ENCODE assay signal across 25 cellular contexts in the genomic region with DNA sequence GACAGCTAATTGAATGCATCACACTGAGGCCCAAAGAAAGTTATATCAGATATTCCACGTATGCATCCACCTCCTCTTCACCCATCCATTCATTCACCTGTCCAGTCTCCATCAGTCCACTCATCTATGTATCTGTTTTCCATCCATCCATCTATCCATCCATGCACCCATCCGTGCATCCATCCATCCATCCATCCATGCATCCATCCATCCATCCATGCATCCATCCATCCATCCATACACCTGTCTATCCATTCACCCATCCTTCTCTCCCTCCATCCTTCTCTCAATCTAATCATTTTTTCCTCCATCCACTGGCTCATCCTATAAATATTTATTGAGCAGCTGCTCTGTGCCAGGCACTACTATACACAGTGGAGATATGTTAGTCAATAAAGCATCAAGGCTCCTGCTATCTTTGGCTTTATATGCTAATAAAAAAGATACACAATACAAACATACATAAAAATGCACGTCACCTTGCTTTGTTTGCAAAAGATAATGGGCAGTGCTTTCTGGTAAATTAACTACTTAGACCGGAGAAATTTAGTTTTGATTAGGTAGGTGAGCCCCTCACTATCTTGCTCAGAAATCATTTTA.
"Had no signal": no experiment of that assay in that cellular context is flagged by ENCODE, and none has a peak within 500 bp of the region (broad histone marks: within the 10 kb centered on the region; RNA-seq: fewer than 3 reads in every experiment).

No MANE protein-coding gene starts in this region.

- H3K4me3 Mint-ChIP-seq: dendritic cell treated with granulocyte-macrophage colony-stimulating factor and Interleukin-4, amounts not matched to agents 40 ng/mL and 50 ng/mL, for 4 days; effector memory CD8-positive, alpha-beta T cell; endodermal cell had no signal

- H3K4me1 ChIP-seq: colonic mucosa, esophagus muscularis mucosa, esophagus squamous epithelium, gastrocnemius medialis, gastroesophageal sphincter, heart left ventricle had no signal

- H3K27me3 Mint-ChIP-seq: effector memory CD8-positive, alpha-beta T cell had no signal

- H3K9me3 Mint-ChIP-seq: dendritic cell treated with granulocyte-macrophage colony-stimulating factor and Interleukin-4, amounts not matched to agents 40 ng/mL and 50 ng/mL, for 4 days; effector memory CD8-positive, alpha-beta T cell; endodermal cell had no signal

- H3K9me3 ChIP-seq: colonic mucosa, esophagus muscularis mucosa, esophagus squamous epithelium, gastrocnemius medialis, gastroesophageal sphincter had no signal

- H3K27ac Mint-ChIP-seq: dendritic cell treated with granulocyte-macrophage colony-stimulating factor and Interleukin-4, amounts not matched to agents 40 ng/mL and 50 ng/mL, for 4 days; effector memory CD8-positive, alpha-beta T cell; endodermal cell had no signal

- H3K27ac ChIP-seq: colonic mucosa, coronary artery, dorsolateral prefrontal cortex, epithelial cell of prostate, esophagus muscularis mucosa, esophagus squamous epithelium, foreskin keratinocyte, gastrocnemius medialis, gastroesophageal sphincter, heart left ventricle, heart right ventricle had no signal

- DNase-seq: colonic mucosa; cortex of kidney; dermis blood vessel endothelial cell; dorsolateral prefrontal cortex; effector CD4-positive, alpha-beta T cell; effector CD8-positive, alpha-beta T cell; effector memory CD4-positive, alpha-beta T cell; effector memory CD8-positive, alpha-beta T cell; endodermal cell; erythroblast; esophagus squamous epithelium; foreskin fibroblast; foreskin keratinocyte; foreskin melanocyte; gastrocnemius medialis; glutamatergic neuron; head of caudate nucleus; heart left ventricle; heart right ventricle had no signal

- H3K4me1 Mint-ChIP-seq: endodermal cell had no signal

- H3K36me3 ChIP-seq: colonic mucosa, esophagus muscularis mucosa, esophagus squamous epithelium, gastrocnemius medialis, gastroesophageal sphincter, heart left ventricle, heart right ventricle had no signal

- ATAC-seq: effector memory CD8-positive, alpha-beta T cell; esophagus mucosa; foreskin keratinocyte; gastrocnemius medialis; gastroesophageal sphincter; heart left ventricle; heart right ventricle had no signal

- H3K4me3 ChIP-seq: colonic mucosa, coronary artery, dorsolateral prefrontal cortex, esophagus muscularis mucosa, esophagus squamous epithelium, gastrocnemius medialis, gastroesophageal sphincter, heart left ventricle, heart right ventricle had no signal
